Comparison of ENCODE assay signal across 8 cellular contexts in the genomic region with DNA sequence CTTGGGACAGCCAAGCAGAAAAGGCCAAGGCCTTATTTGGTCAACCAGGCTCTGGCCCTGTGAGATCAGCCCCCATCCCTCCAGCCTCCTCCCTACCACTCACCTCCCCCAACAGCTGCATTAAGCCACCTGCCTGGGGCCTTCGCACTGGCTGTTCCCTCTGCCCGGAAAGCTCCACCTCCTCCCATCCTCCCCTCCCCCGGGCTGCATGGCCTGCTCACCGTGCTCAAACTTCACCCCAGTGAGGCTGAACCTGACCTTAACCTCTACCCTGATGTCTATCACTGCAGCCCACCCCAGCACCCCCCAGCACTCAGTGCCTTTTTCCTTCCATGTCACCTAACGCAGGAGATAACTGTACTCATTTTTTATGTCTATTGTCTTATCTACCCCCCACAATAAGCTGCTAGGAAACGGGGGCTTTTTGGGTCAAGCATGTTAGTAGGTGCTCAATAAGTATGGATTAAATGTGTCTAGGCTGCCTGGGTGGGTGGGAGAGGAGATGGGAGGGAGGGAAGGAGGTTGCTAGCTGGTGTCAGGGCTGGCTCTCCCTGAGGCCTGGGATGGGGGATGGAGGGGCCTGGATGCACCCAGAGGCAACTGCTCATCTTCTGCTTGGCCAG. TPM values are rescaled to one million over a fixed set of nuclear protein-coding genes. Genes with fewer than 3 reads are reported as not detected.
A peak's percentile ranks its signal among the peaks of the same experiment; 100 is the strongest.
DNase-seq lines count a peak whose midpoint lies in the region; ATAC-seq and TF ChIP-seq lines count a peak whose summit lies in the region.

No MANE protein-coding gene starts in this region.

- no peaks in the 10 kb centered on the region for H3K27me3 ChIP-seq in GM06990 (replicated peaks; ENCODE audit: control insufficient read depth, insufficient read depth, low read length)
- no peaks in the 10 kb centered on the region for H3K27me3 ChIP-seq in dorsolateral prefrontal cortex
- H3K27me3 ChIP-seq in PC-9 (ENCODE audit: insufficient read depth, low read depth) = no peaks in the 10 kb centered on the region

- H3K9me2 ChIP-seq in PC-9 (ENCODE audit: insufficient read depth) = no peaks in the 10 kb centered on the region

- H3K36me3 ChIP-seq in GM06990 (ENCODE audit: control insufficient read depth, insufficient read depth, low read length) (peaks cover 29% of the 10 kb centered on the region), PC-9 (ENCODE audit: low read depth) (no peaks in the 10 kb centered on the region; the same call in none of the 2 replicates)

- POLR2A ChIA-PET in PC-9 (lab: Charles Lee; ENCODE audit: unreplicated experiment) = interaction anchor here (0.5 to 0.7 kb wide), 2 partner anchors 62 to 142 kb away, joined by 3 to 4 read pairs; no protein-coding TSS in a partner anchor

- no peak for TF ChIP-seq CTCF in GM06990 (IDR thresholded peaks at IDR 0.05; ENCODE audit: insufficient read depth, low read length, poor library complexity, severe bottlenecking)
- TF ChIP-seq CTCF in dorsolateral prefrontal cortex (IDR thresholded peaks at IDR 0.05 in 54 of 56, conservative IDR thresholded peaks at IDR 0.05 in 2 of 56; ENCODE audit: low read depth in 1 of 56, partially characterized antibody in 56 of 56) = no peak
- no peak for TF ChIP-seq CTCF in PC-9 (conservative IDR thresholded peaks at IDR 0.05)

- CTCF ChIA-PET in PC-9 (lab: Charles Lee) = interaction anchor here (0.6 kb wide), 1 partner anchor 382 kb away, joined by 3 read pairs; no protein-coding TSS in a partner anchor

- H3K4me3 ChIP-seq in GM06990 (replicated peaks; ENCODE audit: low read depth, low read length) (peak overlapping the region; percentile 76), dorsolateral prefrontal cortex (no peak overlapping the region), PC-9 (no peak overlapping the region)

- intact Hi-C loops in dorsolateral prefrontal cortex (cut with DNase I) (no loop called here), PC-9 (cut with micrococcal nuclease; ENCODE audit: unreplicated experiment) (no loop called here)

- H2AFZ ChIP-seq in PC-9 = no peak overlapping the region

- DNase-seq in GM06990 (ENCODE audit: extremely low read depth, insufficient read length) (peak; percentile 86), iPS-NIHi11 (ENCODE audit: low spot score) (peak; percentile 84), dorsolateral prefrontal cortex (no peak), PC-9 (no peak), retina (no peak)
- DNase-seq in activated CD4-positive, alpha-beta T cell treated with anti-CD3 and anti-CD28 coated beads, Interleukin-2, amount 50 U/mL, for 1 hour = peak; percentile 60
- DNase-seq in stimulated activated naive CD8-positive, alpha-beta T cell treated with anti-CD3 and anti-CD28 coated beads, Interleukin-15, Interleukin-2, amounts not matched to agents 100 U/mL and 50 U/mL, for 24 hours = peak; percentile 87

- H3K4me1 ChIP-seq in PC-9 (replicated peaks; ENCODE audit: insufficient read depth) = 0 out of 2 replicates have a peak, but pooled peaks cover 8% of the 10 kb centered on the region

- no TSS peak for BruUV-seq in PC-9 (replicated peaks; lab: Mats Ljungman, UMichigan)

- H4K20me1 ChIP-seq in PC-9 (ENCODE audit: insufficient read depth) = peaks cover 6% of the 10 kb centered on the region; the same call in 1 of the 2 replicates

- peak; percentile 57 for ATAC-seq in HG03066 (IDR thresholded peaks at IDR 0.05; ENCODE audit: low read depth, unreplicated experiment)
- peak; percentile 45 for ATAC-seq in stimulated activated naive CD8-positive, alpha-beta T cell treated with anti-CD3 and anti-CD28 coated beads, Interleukin-15, Interleukin-2, amounts not matched to agents 100 U/mL and 50 U/mL, for 24 hours

- no peak overlapping the region for H3K4me2 ChIP-seq in PC-9

- peaks cover 25% of the 10 kb centered on the region for H3F3A ChIP-seq in PC-9 (ENCODE audit: insufficient read depth, low read depth)

- H3K27ac ChIP-seq in dorsolateral prefrontal cortex = peak overlapping the region in 2 of 59 donors; percentile 2 to 46
- H3K27ac ChIP-seq in PC-9 = no peak overlapping the region

- H3K9me3 ChIP-seq in PC-9 (ENCODE audit: insufficient read depth, low read depth) = no peaks in the 10 kb centered on the region

- no peaks in the 10 kb centered on the region for H3K79me2 ChIP-seq in PC-9 (ENCODE audit: low read depth)

RNA-seq across cellular contexts. Expression of a gene that starts 0.9 kb away (rescaled TPM):
- 1 to 10 TPM in 83 of 120 experiments, under 1 TPM in 23, not detected in 14; 0.41 to 5.3 (median 1.8) TPM for total RNA-seq in dorsolateral prefrontal cortex
- total RNA-seq in PC-9 (2021) = 1.2 and 1.3 TPM in 2 replicates

RNA-seq across cellular contexts. Expression of a gene that starts 6.7 kb away (rescaled TPM):
- total RNA-seq in dorsolateral prefrontal cortex (10 to 100 TPM; 24.6 to 72.2 (median 38.4) TPM), PC-9 (2021) (129 and 161 TPM in 2 replicates)

RNA-seq across cellular contexts. Expression of a gene that starts 8.3 kb away (rescaled TPM):
- total RNA-seq in dorsolateral prefrontal cortex = 10 to 100 TPM; 13.4 to 47.4 (median 28.2) TPM
- total RNA-seq in PC-9 (2021) = 52.0 and 54.0 TPM in 2 replicates

RNA-seq across cellular contexts. Expression of a gene that starts 16.0 kb away (rescaled TPM):
- total RNA-seq in dorsolateral prefrontal cortex = under 1 TPM in 4 of 120 experiments, not detected in 116; 0.33 to 0.60 (median 0.42) TPM
- not detected in 2 replicates for total RNA-seq in PC-9 (2021)

RNA-seq across cellular contexts. Expression of a gene that starts 18.6 kb away (rescaled TPM):
- total RNA-seq in dorsolateral prefrontal cortex (1 to 10 TPM in 58 of 120 experiments, under 1 TPM in 51, not detected in 11; 0.18 to 3.8 (median 1.1) TPM), PC-9 (2021) (2.0 and 2.5 TPM in 2 replicates)

Comparison
In these comparisons a context has a peak if more than half of its experiments do, and no peak if none do; other contexts are left out.
1. DNase-seq: peak in GM06990 (single experiment), activated CD4-positive, alpha-beta T cell treated with anti-CD3 and anti-CD28 coated beads, Interleukin-2, amount 50 U/mL, for 1 hour (single experiment), iPS-NIHi11 (single experiment) and stimulated activated naive CD8-positive, alpha-beta T cell treated with anti-CD3 and anti-CD28 coated beads, Interleukin-15, Interleukin-2, amounts not matched to agents 100 U/mL and 50 U/mL, for 24 hours (single experiment); none in dorsolateral prefrontal cortex (0 of 10), PC-9 (0 of 2) and retina (single experiment).